ENCODE assay signal across 21 cellular contexts in the genomic region with DNA sequence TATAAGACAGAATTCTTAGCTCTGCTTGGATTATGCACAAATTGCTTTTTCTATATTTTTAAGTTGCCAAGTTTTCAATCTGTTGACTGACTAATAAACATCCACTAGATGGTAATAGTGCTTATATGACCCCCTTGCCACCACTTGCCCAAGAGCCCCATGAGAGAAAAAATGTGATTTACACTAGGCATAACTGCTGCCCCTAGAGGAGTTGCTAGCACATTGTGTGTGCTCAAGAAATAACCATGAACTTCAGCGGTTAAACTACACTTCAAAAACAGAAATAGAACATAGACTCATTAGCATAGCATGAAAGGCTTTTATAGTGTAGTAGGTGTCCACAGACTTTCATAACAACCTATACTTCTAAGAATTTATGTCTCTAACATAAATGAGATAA.
A peak's percentile ranks its signal among the peaks of the same experiment; 100 is the strongest.
DNase-seq lines count a peak whose midpoint lies in the region; ATAC-seq, FAIRE-seq and TF ChIP-seq lines count a peak whose summit lies in the region.
"Had no signal": no experiment of that assay in that cellular context is flagged by ENCODE, and none has a peak within 500 bp of the region (broad histone marks: within the 10 kb centered on the region; RNA-seq: fewer than 3 reads in every experiment).

No MANE protein-coding gene starts in this region.

- no peak overlapping the region for H3K27ac Mint-ChIP-seq in activated T-helper 1 cell treated with anti-CD3 and anti-CD28 coated beads, Interleukin-12 subunit alpha, Interleukin-12 subunit beta, Interleukin-2, Interleukin-4 antibody, amounts not matched to agents 30 ng/mL and 10 ng/mL and 1 ng/mL, durations not matched to agents 14 hours and 24 hours and 36 hours
- H3K27ac Mint-ChIP-seq: activated CD4-positive, alpha-beta T cell treated with anti-CD3 and anti-CD28 coated beads for 36 hours; activated T-helper 2 cell treated with anti-CD3 and anti-CD28 coated beads, Interferon-gamma antibody, Interleukin-2, Interleukin-4, amounts not matched to agents 10 μg/mL and 5 μg/mL and 100 μg/mL, durations not matched to agents 14 hours and 24 hours and 36 hours; stimulated activated naive CD8-positive, alpha-beta T cell treated with anti-CD3 and anti-CD28 coated beads, Interleukin-15, amount 100 ng/mL, for 72 hours had no signal

- H3K9me2 ChIP-seq in HCT116 (ENCODE audit: insufficient read depth) (no peaks in the 10 kb centered on the region), hepatocyte (replicated peaks; ENCODE audit: insufficient read depth) (no peaks in the 10 kb centered on the region)

- H3K27ac ChIP-seq in HCT116 (ENCODE audit: low read depth, low read length) (no peak overlapping the region), hepatocyte (no peak overlapping the region)
- H3K27ac ChIP-seq: esophagus muscularis mucosa, heart right ventricle, ovary, PC-9, SK-N-MC had no signal

- in situ Hi-C loops in SK-MEL-5 (cut with HindIII; ENCODE audit: low pct_unique_long_range_greater_than_20kb, low sequenced_read_pairs) = no loop called here

- FAIRE-seq in GM12891 (lab: Jason Lieb, UNC) = no peak
- FAIRE-seq: GM12892 had no signal

- no peaks in the 10 kb centered on the region for H3K27me3 ChIP-seq in BE2C
- H3K27me3 ChIP-seq in HCT116 (ENCODE audit: insufficient read depth, low read length) = no peaks in the 10 kb centered on the region
- H3K27me3 ChIP-seq in hepatocyte = no peaks in the 10 kb centered on the region
- H3K27me3 ChIP-seq: esophagus muscularis mucosa, heart right ventricle, ovary had no signal

- H3K4me1 Mint-ChIP-seq in activated T-helper 1 cell treated with anti-CD3 and anti-CD28 coated beads, Interleukin-12 subunit alpha, Interleukin-12 subunit beta, Interleukin-2, Interleukin-4 antibody, amounts not matched to agents 30 ng/mL and 10 ng/mL and 1 ng/mL, durations not matched to agents 14 hours and 24 hours and 36 hours (ENCODE audit: low read depth) = no peaks in the 10 kb centered on the region
- H3K4me1 Mint-ChIP-seq: activated CD4-positive, alpha-beta T cell treated with anti-CD3 and anti-CD28 coated beads for 36 hours; stimulated activated naive CD8-positive, alpha-beta T cell treated with anti-CD3 and anti-CD28 coated beads, Interleukin-15, amount 100 ng/mL, for 72 hours had no signal

- DNase-seq in BE2C = no peak
- DNase-seq in HCT116 (ENCODE audit: low read depth, low spot score) = no peak
- DNase-seq in SK-MEL-5 (ENCODE audit: low read depth, low spot score) = peak; percentile 26
- DNase-seq in hepatocyte (ENCODE audit: low spot score) = no peak
- DNase-seq in stimulated activated CD4-positive, alpha-beta T cell treated with anti-CD3 and anti-CD28 coated beads, Interleukin-2, amount 100 ng/mL, for 48 hours = no peak
- no peak for DNase-seq in GM12891 (ENCODE audit: insufficient read length, low spot score)
- no peak for DNase-seq in activated T-helper 1 cell treated with anti-CD3 and anti-CD28 coated beads, Interleukin-12 subunit alpha, Interleukin-12 subunit beta, Interleukin-2, Interleukin-4 antibody, amounts not matched to agents 30 ng/mL and 10 ng/mL and 1 ng/mL, durations not matched to agents 14 hours and 24 hours and 36 hours (ENCODE audit: low spot score)
- DNase-seq in NCI-H526 treated with DMSO at 0.1 percent for 48 hours (lab: John Stamatoyannopoulos, UW) = no peak
- DNase-seq: activated CD4-positive, alpha-beta T cell treated with anti-CD3 and anti-CD28 coated beads for 36 hours; GDM1; heart right ventricle; islet precursor cell; NCI-H1436 treated with DMSO at 0.1 percent for 48 hours; ovary; PC-9; stimulated activated naive CD8-positive, alpha-beta T cell treated with anti-CD3 and anti-CD28 coated beads, Interleukin-15, amount 100 ng/mL, for 72 hours had no signal

- H3K4me3 ChIP-seq in BE2C (ENCODE audit: low read depth, low read length) (no peak overlapping the region), HCT116 (replicated peaks in 1 of 2; ENCODE audit: low read depth in 1 of 2, low read length in 2 of 2) (no peak overlapping the region), hepatocyte (no peak overlapping the region)
- H3K4me3 ChIP-seq: esophagus muscularis mucosa, heart right ventricle, lung, ovary, PC-9, SK-N-MC had no signal

- H3K9me3 ChIP-seq in BE2C (no peaks in the 10 kb centered on the region), HCT116 (ENCODE audit: control insufficient read depth in 1 of 2, insufficient read depth in 1 of 2, low read depth in 1 of 2, low read length in 2 of 2) (no peaks in the 10 kb centered on the region), hepatocyte (ENCODE audit: low read depth) (no peaks in the 10 kb centered on the region)
- H3K9me3 ChIP-seq: esophagus muscularis mucosa, ovary had no signal

- H3K4me1 ChIP-seq in BE2C (no peaks in the 10 kb centered on the region), HCT116 (ENCODE audit: control insufficient read depth in 1 of 2, insufficient read depth in 2 of 2, low read length in 2 of 2) (no peaks in the 10 kb centered on the region), hepatocyte (ENCODE audit: insufficient read depth) (no peaks in the 10 kb centered on the region)
- H3K4me1 ChIP-seq: esophagus muscularis mucosa, heart right ventricle had no signal

- H3K36me3 ChIP-seq in BE2C (no peaks in the 10 kb centered on the region), HCT116 (ENCODE audit: control insufficient read depth in 1 of 2, insufficient read depth in 2 of 2, low read length in 2 of 2) (no peaks in the 10 kb centered on the region), hepatocyte (replicated peaks; ENCODE audit: insufficient read depth, low read depth) (no peaks in the 10 kb centered on the region)
- H3K36me3 ChIP-seq: esophagus muscularis mucosa, heart right ventricle, ovary had no signal

- peak overlapping the region; percentile 10 for H2AFZ ChIP-seq in HCT116 (ENCODE audit: low read depth, low read length, poor library complexity, severe bottlenecking)
- H2AFZ ChIP-seq in hepatocyte = no peak overlapping the region
- H2AFZ ChIP-seq: PC-9 had no signal

- no peaks in the 10 kb centered on the region for H3K36me3 Mint-ChIP-seq in activated T-helper 1 cell treated with anti-CD3 and anti-CD28 coated beads, Interleukin-12 subunit alpha, Interleukin-12 subunit beta, Interleukin-2, Interleukin-4 antibody, amounts not matched to agents 30 ng/mL and 10 ng/mL and 1 ng/mL, durations not matched to agents 14 hours and 24 hours and 36 hours (ENCODE audit: low read depth)

- no peaks in the 10 kb centered on the region for H3K9me3 Mint-ChIP-seq in activated T-helper 1 cell treated with anti-CD3 and anti-CD28 coated beads, Interleukin-12 subunit alpha, Interleukin-12 subunit beta, Interleukin-2, Interleukin-4 antibody, amounts not matched to agents 30 ng/mL and 10 ng/mL and 1 ng/mL, durations not matched to agents 14 hours and 24 hours and 36 hours
- H3K9me3 Mint-ChIP-seq: activated T-helper 2 cell treated with anti-CD3 and anti-CD28 coated beads, Interferon-gamma antibody, Interleukin-2, Interleukin-4, amounts not matched to agents 10 μg/mL and 5 μg/mL and 100 μg/mL, durations not matched to agents 14 hours and 24 hours and 36 hours; stimulated activated naive CD8-positive, alpha-beta T cell treated with anti-CD3 and anti-CD28 coated beads, Interleukin-15, amount 100 ng/mL, for 72 hours had no signal

- CTCF ChIA-PET in HCT116 (lab: Charles Lee) = no interaction called here

- RAD21 ChIA-PET in HCT116 (lab: Charles Lee; ENCODE audit: low non-redundant PET in 1 of 2, low total read pairs in 2 of 2, uncharacterized antibody in 2 of 2, unreplicated experiment in 2 of 2) = no interaction called here

- BruUV-seq in HCT116 (replicated peaks; lab: Mats Ljungman, UMichigan) = no TSS peak

- no peak for TF ChIP-seq RAD21 in HCT116 (IDR thresholded peaks at IDR 0.05; ENCODE audit: low read depth)

- WGBS in hepatocyte (ENCODE audit: low lambda C conversion rate, missing lambda C conversion rate) = 63% methylated on average over 1 of the region's 1 CpG

- H3K79me2 ChIP-seq in HCT116 (ENCODE audit: insufficient read depth, low read length) = no peaks in the 10 kb centered on the region
- no peaks in the 10 kb centered on the region for H3K79me2 ChIP-seq in hepatocyte

- peak; percentile 87 for ATAC-seq in HCT116
- ATAC-seq: activated CD4-positive, alpha-beta T cell treated with anti-CD3 and anti-CD28 coated beads for 36 hours; heart right ventricle; stimulated activated naive CD8-positive, alpha-beta T cell treated with anti-CD3 and anti-CD28 coated beads, Interleukin-15, amount 100 ng/mL, for 72 hours had no signal

- H3K27me3 Mint-ChIP-seq in activated T-helper 1 cell treated with anti-CD3 and anti-CD28 coated beads, Interleukin-12 subunit alpha, Interleukin-12 subunit beta, Interleukin-2, Interleukin-4 antibody, amounts not matched to agents 30 ng/mL and 10 ng/mL and 1 ng/mL, durations not matched to agents 14 hours and 24 hours and 36 hours (ENCODE audit: insufficient read depth) = no peaks in the 10 kb centered on the region
- H3K27me3 Mint-ChIP-seq: activated CD4-positive, alpha-beta T cell treated with anti-CD3 and anti-CD28 coated beads for 36 hours; stimulated activated naive CD8-positive, alpha-beta T cell treated with anti-CD3 and anti-CD28 coated beads, Interleukin-15, amount 100 ng/mL, for 72 hours had no signal

- no peak overlapping the region for H3K4me3 Mint-ChIP-seq in activated T-helper 1 cell treated with anti-CD3 and anti-CD28 coated beads, Interleukin-12 subunit alpha, Interleukin-12 subunit beta, Interleukin-2, Interleukin-4 antibody, amounts not matched to agents 30 ng/mL and 10 ng/mL and 1 ng/mL, durations not matched to agents 14 hours and 24 hours and 36 hours
- H3K4me3 Mint-ChIP-seq: activated CD4-positive, alpha-beta T cell treated with anti-CD3 and anti-CD28 coated beads for 36 hours; stimulated activated naive CD8-positive, alpha-beta T cell treated with anti-CD3 and anti-CD28 coated beads, Interleukin-15, amount 100 ng/mL, for 72 hours had no signal

- H3K4me2 ChIP-seq in HCT116 (ENCODE audit: low read length) (no peak overlapping the region), hepatocyte (no peak overlapping the region)
- H3K4me2 ChIP-seq: PC-9 had no signal

- POLR2A ChIA-PET in HCT116 (lab: Charles Lee) = no interaction called here

- no peak for TF ChIP-seq POLR2A in HCT116 (IDR thresholded peaks at IDR 0.05; ENCODE audit: borderline replicate concordance, extremely low read depth, insufficient read depth, insufficient read length)
- TF ChIP-seq POLR2A in GM12891 (IDR thresholded peaks at IDR 0.05; ENCODE audit: low read depth, low read length) = no peak

- no peak overlapping the region for H3K9ac ChIP-seq in HCT116 (ENCODE audit: low read length)

- H4K20me1 ChIP-seq in HCT116 (ENCODE audit: insufficient read depth) (no peaks in the 10 kb centered on the region), hepatocyte (ENCODE audit: insufficient read depth, poor library complexity, severe bottlenecking) (no peaks in the 10 kb centered on the region)

- TF ChIP-seq CTCF in BE2C (IDR thresholded peaks at IDR 0.05; ENCODE audit: low read depth, low read length) = peak; percentile 43
- TF ChIP-seq CTCF in HCT116 (IDR thresholded peaks at IDR 0.05 in 2 of 3, conservative IDR thresholded peaks at IDR 0.05 in 1 of 3; ENCODE audit: borderline replicate concordance in 1 of 3, insufficient read depth in 1 of 3, low read depth in 2 of 3, low read length in 2 of 3) = peak in 2 of 3 experiments; percentile 48 to 57; a peak in 3 of 6 replicates
- peak; percentile 9 for TF ChIP-seq CTCF in hepatocyte (IDR thresholded peaks at IDR 0.05; ENCODE audit: poor library complexity)

- intact Hi-C loops in HCT116 (cut with micrococcal nuclease) = no loop called here
- intact Hi-C loops in activated T-helper 1 cell treated with anti-CD3 and anti-CD28 coated beads, Interleukin-12 subunit alpha, Interleukin-12 subunit beta, Interleukin-2, Interleukin-4 antibody, amounts not matched to agents 30 ng/mL and 10 ng/mL and 1 ng/mL, durations not matched to agents 14 hours and 24 hours and 36 hours (cut with micrococcal nuclease) = no loop called here
